In genomic region chr16:86242244-86243122, GRCh38 we compare ENCODE assay signal across 26 cellular contexts.
"Had no signal": no experiment of that assay in that cellular context is flagged by ENCODE, and none has a peak within 500 bp of the region (broad histone marks: within the 10 kb centered on the region; RNA-seq: fewer than 3 reads in every experiment).

No MANE protein-coding gene starts in this region.

- H3K27ac Mint-ChIP-seq: activated naive CD8-positive, alpha-beta T cell; activated T-helper 2 cell treated with anti-CD3 and anti-CD28 coated beads, Interferon-gamma antibody, Interleukin-2, Interleukin-4, amounts not matched to agents 10 μg/mL and 5 μg/mL and 100 μg/mL, durations not matched to agents 14 hours and 24 hours and 36 hours; effector memory CD8-positive, alpha-beta T cell; immature natural killer cell; nephron progenitor cell; stimulated activated naive B cell treated with anti-CD40 and anti-IgM and Interleukin-4, amounts not matched to agents 10 μg/mL and 1 μg/mL and 100 μg/mL, for 72 hours; T-cell; T-helper 2 cell treated with Interferon-gamma antibody and Interleukin-4, amounts not matched to agents 5 μg/mL and 100 μg/mL, for 36 hours had no signal

- FAIRE-seq: astrocyte, colon had no signal

- H3K4me3 Mint-ChIP-seq: activated naive CD8-positive, alpha-beta T cell; activated T-cell treated with anti-CD3 and anti-CD28 coated beads, Interleukin-2, amount 50 U/mL, for 4 hours; central memory CD8-positive, alpha-beta T cell; effector memory CD8-positive, alpha-beta T cell; immature natural killer cell; nephron progenitor cell; stimulated activated naive B cell treated with anti-CD40 and anti-IgM and Interleukin-4, amounts not matched to agents 10 μg/mL and 1 μg/mL and 100 μg/mL, for 72 hours; T-cell; T-helper 2 cell treated with Interferon-gamma antibody and Interleukin-4, amounts not matched to agents 5 μg/mL and 100 μg/mL, for 36 hours had no signal

- DNase-seq: activated CD4-positive, alpha-beta T cell treated with anti-CD3 and anti-CD28 coated beads, Interleukin-2, amount 50 U/mL, for 1 hour; activated CD4-positive, CD25-positive, alpha-beta regulatory T cell treated with anti-CD3 and anti-CD28 coated beads, Interleukin-2, amount 50 U/mL, for 72 hours; activated CD8-positive, alpha-beta memory T cell treated with anti-CD3 and anti-CD28 coated beads, Interleukin-2, amount 50 U/mL, for 48 hours; activated naive CD4-positive, alpha-beta T cell; activated T-cell treated with anti-CD3 and anti-CD28 coated beads, Interleukin-2, amount 50 U/mL, for 4 hours; dorsolateral prefrontal cortex; effector memory CD8-positive, alpha-beta T cell; immature natural killer cell; left ventricle myocardium superior; mammary epithelial cell; midbrain; nephron progenitor cell; nucleus accumbens; stimulated activated CD4-positive, alpha-beta T cell treated with anti-CD3 and anti-CD28 coated beads, Interleukin-2, amount 100 ng/mL, for 48 hours; stimulated activated CD8-positive, alpha-beta memory T cell treated with anti-CD3 and anti-CD28 coated beads, Interleukin-4, amount 100 ng/mL, for 48 hours; stimulated activated naive B cell treated with anti-CD40 and anti-IgM and Interleukin-4, amounts not matched to agents 10 μg/mL and 1 μg/mL and 100 μg/mL, for 72 hours; T-cell; trophoblast cell had no signal

- H3K4me1 Mint-ChIP-seq: central memory CD8-positive, alpha-beta T cell; immature natural killer cell; stimulated activated naive B cell treated with anti-CD40 and anti-IgM and Interleukin-4, amounts not matched to agents 10 μg/mL and 1 μg/mL and 100 μg/mL, for 72 hours; T-cell had no signal

- H3K9me3 Mint-ChIP-seq: activated T-cell treated with anti-CD3 and anti-CD28 coated beads, Interleukin-2, amount 50 U/mL, for 4 hours; activated T-helper 2 cell treated with anti-CD3 and anti-CD28 coated beads, Interferon-gamma antibody, Interleukin-2, Interleukin-4, amounts not matched to agents 10 μg/mL and 5 μg/mL and 100 μg/mL, durations not matched to agents 14 hours and 24 hours and 36 hours; central memory CD8-positive, alpha-beta T cell; effector memory CD8-positive, alpha-beta T cell; T-cell; T-helper 2 cell treated with Interferon-gamma antibody and Interleukin-4, amounts not matched to agents 5 μg/mL and 100 μg/mL, for 36 hours had no signal

- H3K4me1 ChIP-seq: adrenal gland had no signal

- H3K36me3 ChIP-seq: adrenal gland had no signal

- H3K4me3 ChIP-seq: adrenal gland, dorsolateral prefrontal cortex had no signal

- ATAC-seq: activated T-cell treated with anti-CD3 and anti-CD28 coated beads, Interleukin-2, amount 50 U/mL, for 4 hours; effector memory CD8-positive, alpha-beta T cell; left ventricle myocardium superior; stimulated activated naive B cell treated with anti-CD40 and anti-IgM and Interleukin-4, amounts not matched to agents 10 μg/mL and 1 μg/mL and 100 μg/mL, for 72 hours; T-cell had no signal

- H3K9me3 ChIP-seq: adrenal gland had no signal

- H3K27ac ChIP-seq: adrenal gland, dorsolateral prefrontal cortex, VCaP had no signal

- H3K36me3 Mint-ChIP-seq: activated naive CD8-positive, alpha-beta T cell; immature natural killer cell; stimulated activated naive B cell treated with anti-CD40 and anti-IgM and Interleukin-4, amounts not matched to agents 10 μg/mL and 1 μg/mL and 100 μg/mL, for 72 hours; T-cell had no signal
